8 cellular contexts compared by ENCODE assay signal in genomic region chr7:519974-520458, GRCh38. TPM values are rescaled to one million over a fixed set of nuclear protein-coding genes. Genes with fewer than 3 reads are reported as not detected.
DNase-seq lines count a peak whose midpoint lies in the region; ATAC-seq, FAIRE-seq and TF ChIP-seq lines count a peak whose summit lies in the region.

No MANE protein-coding gene starts in this region.

- FAIRE-seq in kidney (lab: Jason Lieb, UNC) = no peak

- peaks cover 18% of the 10 kb centered on the region for H3K4me1 Mint-ChIP-seq in activated naive CD4-positive, alpha-beta T cell treated with anti-CD3 and anti-CD28 coated beads, Interleukin-2, amount 10 ng/mL, durations not matched to agents 7 days and 5 days
- peaks cover 21% of the 10 kb centered on the region for H3K4me1 Mint-ChIP-seq in stimulated activated memory B cell treated with anti-CD40 and anti-IgM and Interleukin-4, amounts not matched to agents 10 μg/mL and 1 μg/mL and 100 μg/mL, for 72 hours

- H3K4me3 Mint-ChIP-seq in activated naive CD4-positive, alpha-beta T cell treated with anti-CD3 and anti-CD28 coated beads, Interleukin-2, amount 10 ng/mL, durations not matched to agents 7 days and 5 days = no peak overlapping the region
- no peak overlapping the region for H3K4me3 Mint-ChIP-seq in stimulated activated memory B cell treated with anti-CD40 and anti-IgM and Interleukin-4, amounts not matched to agents 10 μg/mL and 1 μg/mL and 100 μg/mL, for 72 hours

- H3K4me3 ChIP-seq in kidney (ENCODE audit: low read length in 2 of 2) = no peak overlapping the region

- H3K9me3 Mint-ChIP-seq in activated naive CD4-positive, alpha-beta T cell treated with anti-CD3 and anti-CD28 coated beads, Interleukin-2, amount 10 ng/mL, durations not matched to agents 7 days and 5 days = no peaks in the 10 kb centered on the region
- no peaks in the 10 kb centered on the region for H3K9me3 Mint-ChIP-seq in stimulated activated memory B cell treated with anti-CD40 and anti-IgM and Interleukin-4, amounts not matched to agents 10 μg/mL and 1 μg/mL and 100 μg/mL, for 72 hours

- no peaks in the 10 kb centered on the region for H3K9me3 ChIP-seq in kidney (ENCODE audit: control insufficient read depth in 1 of 2, low read length in 2 of 2)

- H3K36me3 Mint-ChIP-seq in activated naive CD4-positive, alpha-beta T cell treated with anti-CD3 and anti-CD28 coated beads, Interleukin-2, amount 10 ng/mL, durations not matched to agents 7 days and 5 days = no peaks in the 10 kb centered on the region
- no peaks in the 10 kb centered on the region for H3K36me3 Mint-ChIP-seq in stimulated activated memory B cell treated with anti-CD40 and anti-IgM and Interleukin-4, amounts not matched to agents 10 μg/mL and 1 μg/mL and 100 μg/mL, for 72 hours

- no peaks in the 10 kb centered on the region for H3K36me3 ChIP-seq in kidney (ENCODE audit: control insufficient read depth in 1 of 2, insufficient read depth in 2 of 2, low read length in 2 of 2)

- CTCF ChIA-PET in activated naive CD4-positive, alpha-beta T cell treated with anti-CD3 and anti-CD28 coated beads, Interleukin-2, amount 10 ng/mL, durations not matched to agents 7 days and 5 days (lab: Charles Lee) = interaction anchor here (0.7 kb wide), 1 partner anchor 117 kb away, joined by 3 read pairs; no protein-coding TSS in a partner anchor

- H3K27ac Mint-ChIP-seq in activated naive CD4-positive, alpha-beta T cell treated with anti-CD3 and anti-CD28 coated beads, Interleukin-2, amount 10 ng/mL, durations not matched to agents 7 days and 5 days = no peak overlapping the region
- no peak overlapping the region for H3K27ac Mint-ChIP-seq in stimulated activated memory B cell treated with anti-CD40 and anti-IgM and Interleukin-4, amounts not matched to agents 10 μg/mL and 1 μg/mL and 100 μg/mL, for 72 hours

- ATAC-seq in stimulated activated memory B cell treated with anti-CD40 and anti-IgM and Interleukin-4, amounts not matched to agents 10 μg/mL and 1 μg/mL and 100 μg/mL, for 72 hours = peak; percentile 24
- ATAC-seq in GM19328 (IDR thresholded peaks at IDR 0.05; ENCODE audit: unreplicated experiment) = no peak

- no peak overlapping the region for H3K9ac ChIP-seq in kidney (ENCODE audit: low read length in 2 of 2)

- H3K27ac ChIP-seq in kidney (ENCODE audit: low read depth in 2 of 2, low read length in 2 of 2) = peak overlapping the region; percentile 74 to 77

- peaks cover 95% of the 10 kb centered on the region for H3K27me3 Mint-ChIP-seq in activated naive CD4-positive, alpha-beta T cell treated with anti-CD3 and anti-CD28 coated beads, Interleukin-2, amount 10 ng/mL, durations not matched to agents 7 days and 5 days
- H3K27me3 Mint-ChIP-seq in stimulated activated memory B cell treated with anti-CD40 and anti-IgM and Interleukin-4, amounts not matched to agents 10 μg/mL and 1 μg/mL and 100 μg/mL, for 72 hours = peaks cover 46% of the 10 kb centered on the region

- DNase-seq in activated naive CD4-positive, alpha-beta T cell treated with anti-CD3 and anti-CD28 coated beads, Interleukin-2, amount 10 ng/mL, durations not matched to agents 7 days and 5 days = peak; percentile 30
- DNase-seq in activated naive CD4-positive, alpha-beta T cell (lab: John Stamatoyannopoulos, UW) = no peak
- DNase-seq in NOMO-1 (lab: John Stamatoyannopoulos, UW; ENCODE audit: unreplicated experiment in 2 of 2) (peak; percentile 30 to 46), cerebellum (ENCODE audit: low spot score) (peak; percentile 59), kidney (peak; percentile 87), A172 (ENCODE audit: low spot score) (no peak)

- no peak for TF ChIP-seq CTCF in kidney (IDR thresholded peaks at IDR 0.05; ENCODE audit: borderline replicate concordance, extremely low read depth, insufficient read depth)

- intact Hi-C loops in kidney (cut with DNase I) = no loop called here

- H3K4me1 ChIP-seq in kidney (ENCODE audit: control insufficient read depth in 1 of 2, insufficient read depth in 1 of 2, low read depth in 1 of 2, low read length in 2 of 2) = peaks cover 0 to 9% of the 10 kb centered on the region in 2 donors

RNA-seq across cellular contexts. Expression of gene PDGFA, which starts 0.4 kb away (rescaled TPM):
- total RNA-seq in cerebellum (14.5 TPM), kidney (53.0 TPM)
- polyA plus RNA-seq in kidney (ENCODE audit: insufficient read depth, low read depth, low replicate concordance) = 14.1 TPM
- 39.2 and 39.9 TPM in 2 replicates for total RNA-seq in A172 (2014; rRNA removed; shearing (Covaris generic))

Comparison
In these comparisons a context has a peak if more than half of its experiments do, and no peak if none do; other contexts are left out.
1. DNase-seq: peak in activated naive CD4-positive, alpha-beta T cell treated with anti-CD3 and anti-CD28 coated beads, Interleukin-2, amount 10 ng/mL, durations not matched to agents 7 days and 5 days (single experiment), NOMO-1 (2 of 2), cerebellum (single experiment) and kidney (single experiment); none in activated naive CD4-positive, alpha-beta T cell (0 of 4) and A172 (single experiment).